13 cellular contexts compared by ENCODE assay signal in genomic region chr12:6322352-6322751, GRCh38. TPM values are rescaled to one million over a fixed set of nuclear protein-coding genes. Genes with fewer than 3 reads are reported as not detected.
DNase-seq lines count a peak whose midpoint lies in the region; ATAC-seq and TF ChIP-seq lines count a peak whose summit lies in the region.
"Had no signal": no experiment of that assay in that cellular context is flagged by ENCODE, and none has a peak within 500 bp of the region (broad histone marks: within the 10 kb centered on the region; RNA-seq: fewer than 3 reads in every experiment).

No MANE protein-coding gene starts in this region.

- POLR2A ChIA-PET in CD8-positive, alpha-beta T cell (lab: Charles Lee) = interaction anchor here (0.7 to 1.8 kb wide), 4 partner anchors 11 to 41 kb away, joined by 3 to 9 read pairs (median 8); no protein-coding TSS in a partner anchor
- POLR2A ChIA-PET in PC-3 (lab: Charles Lee; ENCODE audit: unreplicated experiment) = interaction anchor here (0.6 to 0.7 kb wide), 2 partner anchors 36 to 121 kb away, joined by 5 to 9 read pairs; no protein-coding TSS in a partner anchor

- no peak overlapping the region for H3K4me3 ChIP-seq in CD8-positive, alpha-beta T cell (ENCODE audit: low read depth, low read length)
- no peak overlapping the region for H3K4me3 ChIP-seq in PC-3 (ENCODE audit: low read length)
- H3K4me3 ChIP-seq in hepatocyte = no peak overlapping the region
- no peak overlapping the region for H3K4me3 ChIP-seq in rectal smooth muscle tissue (ENCODE audit: low read length)
- H3K4me3 ChIP-seq: pancreas had no signal

- intact Hi-C loops in CD8-positive, alpha-beta T cell (cut with DNase I, micrococcal nuclease) = loop anchor here in 1 of 2 experiments (2.0 kb wide), 1 partner anchor 14 kb away; no protein-coding TSS in a partner anchor
- intact Hi-C loops in PC-3 (cut with micrococcal nuclease) = loop anchor here (2.0 to 5.0 kb wide), 2 partner anchors 35 to 148 kb away; partner anchors contain the start of gene VAMP1

- H3K9me2 ChIP-seq in PC-3 (replicated peaks; ENCODE audit: low read length) (no peaks in the 10 kb centered on the region), hepatocyte (replicated peaks; ENCODE audit: insufficient read depth) (no peaks in the 10 kb centered on the region)

- H3K27ac Mint-ChIP-seq in CD8-positive, alpha-beta T cell = peak overlapping the region; percentile 41

- no peak overlapping the region for H3K9ac ChIP-seq in PC-3 (ENCODE audit: low read length)
- no peak overlapping the region for H3K9ac ChIP-seq in rectal smooth muscle tissue (ENCODE audit: low read length)

- H2AFZ ChIP-seq in PC-3 (ENCODE audit: low read length) = no peak overlapping the region
- no peak overlapping the region for H2AFZ ChIP-seq in hepatocyte

- H3K27ac ChIP-seq in CD8-positive, alpha-beta T cell (ENCODE audit: low read depth, low read length) = no peak overlapping the region
- peak overlapping the region; percentile 62 for H3K27ac ChIP-seq in PC-3 (ENCODE audit: low read length)
- peak overlapping the region; percentile 67 for H3K27ac ChIP-seq in hepatocyte
- peak overlapping the region; percentile 88 for H3K27ac ChIP-seq in rectal smooth muscle tissue (ENCODE audit: low read depth, low read length)

- H3K9me3 ChIP-seq in CD8-positive, alpha-beta T cell (ENCODE audit: low read length) = no peaks in the 10 kb centered on the region
- H3K9me3 ChIP-seq in PC-3 (ENCODE audit: low read length) (no peaks in the 10 kb centered on the region), hepatocyte (ENCODE audit: low read depth) (no peaks in the 10 kb centered on the region)
- H3K9me3 ChIP-seq: pancreas had no signal

- H3K4me1 Mint-ChIP-seq in CD8-positive, alpha-beta T cell (ENCODE audit: low read depth) = peaks cover 71% of the 10 kb centered on the region

- CTCF ChIA-PET in CD8-positive, alpha-beta T cell (lab: Charles Lee) = interaction anchor here (1.0 to 2.7 kb wide), 20 partner anchors 9 to 217 kb away, joined by 3 to 51 read pairs (median 4); partner anchors contain the start of genes TNFRSF1A and VAMP1
- CTCF ChIA-PET in PC-3 (lab: Charles Lee) = interaction anchor here (0.6 to 1.3 kb wide), 2 partner anchors 30 to 148 kb away, joined by 3 to 6 read pairs; partner anchors contain the start of gene VAMP1

- H3K36me3 ChIP-seq in CD8-positive, alpha-beta T cell (ENCODE audit: insufficient read depth, low read length) = no peaks in the 10 kb centered on the region
- H3K36me3 ChIP-seq in PC-3 (ENCODE audit: low read depth, low read length) = no peaks in the 10 kb centered on the region
- no peaks in the 10 kb centered on the region for H3K36me3 ChIP-seq in hepatocyte (replicated peaks; ENCODE audit: insufficient read depth, low read depth)
- H3K36me3 ChIP-seq in rectal smooth muscle tissue (ENCODE audit: control insufficient read depth, insufficient read depth, low read length) = no peaks in the 10 kb centered on the region

- no peak for ATAC-seq in CD8-positive, alpha-beta T cell
- ATAC-seq in PC-3 (no peak), HG02973 (IDR thresholded peaks at IDR 0.05; ENCODE audit: unreplicated experiment) (no peak)

- no peak for TF ChIP-seq CTCF in CD8-positive, alpha-beta T cell (IDR thresholded peaks at IDR 0.05)
- TF ChIP-seq CTCF in PC-3 (conservative IDR thresholded peaks at IDR 0.05; ENCODE audit: low read depth, low read length) (no peak), hepatocyte (IDR thresholded peaks at IDR 0.05; ENCODE audit: poor library complexity) (no peak)

- H3K4me3 Mint-ChIP-seq in CD8-positive, alpha-beta T cell = no peak overlapping the region

- H3F3A ChIP-seq in PC-3 (ENCODE audit: low read length, unreplicated experiment) = no peaks in the 10 kb centered on the region

- H4K20me1 ChIP-seq in PC-3 (ENCODE audit: low read length) (no peaks in the 10 kb centered on the region), hepatocyte (ENCODE audit: insufficient read depth, poor library complexity, severe bottlenecking) (no peaks in the 10 kb centered on the region)

- no peak for DNase-seq in CD8-positive, alpha-beta T cell
- no peak for DNase-seq in PC-3
- no peak for DNase-seq in hepatocyte (ENCODE audit: low spot score)
- no peak for DNase-seq in stimulated activated naive CD4-positive, alpha-beta T cell treated with Interleukin-2 at 50 U/mL for 16 hours (lab: John Stamatoyannopoulos, UW)
- DNase-seq in NCI-H128 (lab: John Stamatoyannopoulos, UW; ENCODE audit: unreplicated experiment) = no peak
- no peak for DNase-seq in GDM1 (lab: John Stamatoyannopoulos, UW)
- DNase-seq: islet precursor cell, NCI-H2171, pancreas had no signal

- H3K27me3 ChIP-seq in CD8-positive, alpha-beta T cell (ENCODE audit: insufficient read depth, low read length) = no peaks in the 10 kb centered on the region
- no peaks in the 10 kb centered on the region for H3K27me3 ChIP-seq in PC-3 (ENCODE audit: low read length)
- H3K27me3 ChIP-seq in hepatocyte = no peaks in the 10 kb centered on the region
- no peaks in the 10 kb centered on the region for H3K27me3 ChIP-seq in rectal smooth muscle tissue (ENCODE audit: control insufficient read depth, insufficient read depth, low read length)
- H3K27me3 ChIP-seq: pancreas had no signal

- peaks cover 58% of the 10 kb centered on the region for H3K4me1 ChIP-seq in CD8-positive, alpha-beta T cell (ENCODE audit: insufficient read depth, low read length)
- H3K4me1 ChIP-seq in PC-3 (ENCODE audit: insufficient read depth, low read length) (peaks cover 23% of the 10 kb centered on the region), hepatocyte (ENCODE audit: insufficient read depth) (peaks cover 21% of the 10 kb centered on the region), rectal smooth muscle tissue (ENCODE audit: control insufficient read depth, insufficient read depth, low read length) (peaks cover 18% of the 10 kb centered on the region)

- WGBS in hepatocyte (ENCODE audit: low lambda C conversion rate, missing lambda C conversion rate) = 91% methylated on average over 4 of the region's 4 CpGs

- H3K79me2 ChIP-seq in PC-3 (ENCODE audit: low read length) (no peaks in the 10 kb centered on the region), hepatocyte (no peaks in the 10 kb centered on the region)

- no peaks in the 10 kb centered on the region for H3K27me3 Mint-ChIP-seq in CD8-positive, alpha-beta T cell (ENCODE audit: low read depth)

- BruUV-seq in PC-3 (replicated peaks; lab: Mats Ljungman, UMichigan) = no TSS peak

- no peaks in the 10 kb centered on the region for H3K9me3 Mint-ChIP-seq in CD8-positive, alpha-beta T cell
- H3K9me3 Mint-ChIP-seq: CD14-positive monocyte had no signal

- H3K36me3 Mint-ChIP-seq in CD8-positive, alpha-beta T cell = peaks cover 10% of the 10 kb centered on the region

- H3K4me2 ChIP-seq in PC-3 (ENCODE audit: low read length) (no peak overlapping the region), hepatocyte (no peak overlapping the region)

RNA-seq across cellular contexts. Expression of gene PLEKHG6, which starts 11.9 kb away (rescaled TPM):
- total RNA-seq in CD8-positive, alpha-beta T cell = not detected
- total RNA-seq in PC-3 (2014; rRNA removed) (18.0 and 18.4 TPM in 2 replicates), hepatocyte (36.3 and 85.7 TPM in 2 replicates)
- polyA plus RNA-seq in hepatocyte = 43.6 and 52.2 TPM in 2 replicates
- total RNA-seq: temporal lobe had no signal
- polyA plus RNA-seq: CD14-positive monocyte had no signal

RNA-seq across cellular contexts. Expression of gene TNFRSF1A, which starts 19.5 kb away (rescaled TPM):
- total RNA-seq in CD8-positive, alpha-beta T cell = 10 to 100 TPM; 16.7 to 18.8 TPM
- total RNA-seq in PC-3 (2014; rRNA removed) (95.1 and 97.4 TPM in 2 replicates), hepatocyte (110 and 147 TPM in 2 replicates)
- polyA plus RNA-seq in hepatocyte = 168 and 188 TPM in 2 replicates

RNA-seq across cellular contexts. Expression of gene SCNN1A, which starts 53.0 kb away (rescaled TPM):
- total RNA-seq in CD8-positive, alpha-beta T cell = 1 to 10 TPM in 1 of 2 experiments, under 1 TPM in 1; 0.50 to 1.1 TPM
- total RNA-seq in PC-3 (2014; rRNA removed) (2.3 and 2.9 TPM in 2 replicates), hepatocyte (21.7 and 28.6 TPM in 2 replicates)
- 28.4 and 30.0 TPM in 2 replicates for polyA plus RNA-seq in hepatocyte
- total RNA-seq: temporal lobe had no signal

Comparison
In these comparisons a context has a peak if more than half of its experiments do, and no peak if none do; other contexts are left out.
1. RNA of gene PLEKHG6, which starts 11.9 kb away (total RNA-seq): 36.3 to 85.7 TPM in hepatocyte and 18.0 to 18.4 TPM in PC-3; not detected in CD8-positive, alpha-beta T cell; every median in the first group is over 10 times any median in the second.